Comparison of ENCODE assay signal across 14 cellular contexts in the genomic region with DNA sequence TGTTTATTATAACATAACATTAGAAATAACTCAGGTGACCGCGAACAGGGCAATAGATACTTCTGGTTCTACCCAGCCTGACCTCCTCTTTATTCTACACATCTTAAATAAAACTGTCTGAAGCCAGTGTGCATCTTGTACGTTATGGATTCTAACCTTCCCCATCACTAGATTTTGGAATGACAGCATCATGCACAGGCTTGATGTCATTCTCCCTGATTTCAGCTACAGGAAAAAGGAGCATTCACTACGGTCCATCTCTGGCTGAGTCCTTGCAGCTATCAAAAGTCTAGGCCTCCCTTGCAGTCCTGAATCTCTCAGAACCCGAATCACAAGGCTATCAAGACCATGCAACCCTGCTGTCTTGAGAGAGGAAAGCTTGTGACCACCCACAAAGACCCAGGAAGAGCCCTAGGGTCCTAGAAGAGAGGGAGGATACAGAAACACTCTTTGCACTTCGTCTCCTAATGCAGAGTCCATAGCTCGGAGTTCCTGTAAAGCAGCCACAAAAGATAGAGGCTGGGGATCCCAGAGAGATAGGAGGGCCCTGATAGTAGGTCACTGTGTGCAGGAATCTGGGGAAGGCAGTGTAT. TPM values are rescaled to one million over a fixed set of nuclear protein-coding genes. Genes with fewer than 3 reads are reported as not detected.
A peak's percentile ranks its signal among the peaks of the same experiment; 100 is the strongest.
DNase-seq lines count a peak whose midpoint lies in the region; ATAC-seq and TF ChIP-seq lines count a peak whose summit lies in the region.
"Had no signal": no experiment of that assay in that cellular context is flagged by ENCODE, and none has a peak within 500 bp of the region (broad histone marks: within the 10 kb centered on the region; RNA-seq: fewer than 3 reads in every experiment).

No MANE protein-coding gene starts in this region.

- H3K27ac Mint-ChIP-seq in T-helper 1 cell treated with Interleukin-12 subunit alpha and Interleukin-12 subunit beta and Interleukin-4 antibody, amounts not matched to agents 30 μg/mL and 1 μg/mL, for 36 hours, result peak overlapping the region; percentile 57

- intact Hi-C loops in spleen (cut with DNase I; ENCODE audit: low total_unique reads), result loop anchor here (5.0 kb wide), 1 partner anchor 55 kb away; no protein-coding TSS in a partner anchor

- TF ChIP-seq CTCF in HEK293 (tag by site-specific recombination; IDR thresholded peaks at IDR 0.05), result no peak
- no peak for TF ChIP-seq CTCF in coronary artery (IDR thresholded peaks at IDR 0.05)
- TF ChIP-seq CTCF in spleen (IDR thresholded peaks at IDR 0.05 in 8 of 11, conservative IDR thresholded peaks at IDR 0.05 in 3 of 11), result no peak

- peaks cover 45% of the 10 kb centered on the region for H3K4me1 Mint-ChIP-seq in T-helper 1 cell treated with Interleukin-12 subunit alpha and Interleukin-12 subunit beta and Interleukin-4 antibody, amounts not matched to agents 30 μg/mL and 1 μg/mL, for 36 hours (ENCODE audit: low read depth)

- no peaks in the 10 kb centered on the region for H3K9me3 Mint-ChIP-seq in T-helper 1 cell treated with Interleukin-12 subunit alpha and Interleukin-12 subunit beta and Interleukin-4 antibody, amounts not matched to agents 30 μg/mL and 1 μg/mL, for 36 hours

- CTCF ChIA-PET in HEK293 (lab: Yijun Ruan, JAX), result interaction anchor here (0.6 to 1.9 kb wide), 5 partner anchors 15 to 245 kb away, joined by 3 to 5 read pairs (median 3); no protein-coding TSS in a partner anchor

- no peak for ATAC-seq in GM21619 (IDR thresholded peaks at IDR 0.05; ENCODE audit: unreplicated experiment)

- no peak for TF ChIP-seq POLR2A in spleen (IDR thresholded peaks at IDR 0.05)

- no peaks in the 10 kb centered on the region for H3K9me3 ChIP-seq in HEK293 (ENCODE audit: control insufficient read depth, insufficient read depth, low read depth, low read length)
- no peaks in the 10 kb centered on the region for H3K9me3 ChIP-seq in spleen
- H3K9me3 ChIP-seq: prostate gland had no signal

- peak overlapping the region; percentile 89 for H3K4me3 Mint-ChIP-seq in T-helper 1 cell treated with Interleukin-12 subunit alpha and Interleukin-12 subunit beta and Interleukin-4 antibody, amounts not matched to agents 30 μg/mL and 1 μg/mL, for 36 hours

- POLR2A ChIA-PET in HEK293 (lab: Yijun Ruan, JAX), result no interaction called here

- WGBS in spleen, 5 donors, result 21 to 40% (median 31%) methylated on average over 7 of the region's 7 CpGs

- H3K36me3 ChIP-seq in HEK293 (ENCODE audit: control insufficient read depth in 2 of 2, insufficient read depth in 1 of 2, low read length in 2 of 2) (peaks cover 0 to 20% of the 10 kb centered on the region in 2 experiments; a peak in 1 of 3 replicates), spleen (peaks cover 2 to 43% (median 23%) of the 10 kb centered on the region in 6 donors)
- H3K36me3 ChIP-seq: prostate gland had no signal

- H3K4me3 ChIP-seq in HEK293 (ENCODE audit: low read depth, low read length) (no peak overlapping the region), coronary artery (peak overlapping the region; percentile 64), spleen (peak overlapping the region; percentile 27 to 76 (median 54))

- no peaks in the 10 kb centered on the region for H3K27me3 ChIP-seq in spleen (replicated peaks in 1 of 7)

- peaks cover 4% of the 10 kb centered on the region for H3K27me3 Mint-ChIP-seq in T-helper 1 cell treated with Interleukin-12 subunit alpha and Interleukin-12 subunit beta and Interleukin-4 antibody, amounts not matched to agents 30 μg/mL and 1 μg/mL, for 36 hours (ENCODE audit: low read depth)

- H3K36me3 Mint-ChIP-seq in T-helper 1 cell treated with Interleukin-12 subunit alpha and Interleukin-12 subunit beta and Interleukin-4 antibody, amounts not matched to agents 30 μg/mL and 1 μg/mL, for 36 hours (ENCODE audit: low read depth), result peaks cover 18% of the 10 kb centered on the region

- H3K27ac ChIP-seq in HEK293 (ENCODE audit: extremely low read depth, low read depth, low read length) (no peak overlapping the region), coronary artery (peak overlapping the region in 1 of 2 donors; percentile 76), spleen (peak overlapping the region; percentile 71 to 97 (median 94))
- H3K27ac ChIP-seq: 22Rv1 had no signal

- no peak for DNase-seq in T-helper 1 cell
- no peak for DNase-seq in coronary artery (ENCODE audit: low spot score)
- no peak for DNase-seq in spleen
- no peak for DNase-seq in NCI-H1694 (lab: John Stamatoyannopoulos, UW)
- DNase-seq in NCI-H1694 treated with DMSO at 0.1 percent for 48 hours (lab: John Stamatoyannopoulos, UW), result no peak
- DNase-seq: kidney glomerular epithelial cell; NCI-H1436 treated with DMSO at 0.1 percent for 48 hours; NK-92 treated with Interleukin-12 subunit alpha and Interleukin-12 subunit beta, amount 100 ng/mL, for 24 hours; T1000 had no signal

- H3K4me1 ChIP-seq in HEK293 (ENCODE audit: control insufficient read depth, insufficient read depth, low read length), result no peaks in the 10 kb centered on the region
- H3K4me1 ChIP-seq in spleen, result peaks cover 17 to 93% (median 68%) of the 10 kb centered on the region in 6 donors
- H3K4me1 ChIP-seq: prostate gland had no signal

TF ChIP-seq in HEK293, 187 proteins besides CTCF, POLR2A, EP300 and RAD21:
- TF ChIP-seq ZBTB6 (tag by site-specific recombination; IDR thresholded peaks at IDR 0.05) (no peak), ZBTB48 (tag by site-specific recombination; IDR thresholded peaks at IDR 0.05) (no peak), ZNF791 (tag by site-specific recombination; IDR thresholded peaks at IDR 0.05) (no peak), ZNF214 (tag by site-specific recombination; IDR thresholded peaks at IDR 0.05; ENCODE audit: borderline replicate concordance) (no peak), ZBTB17 (tag by site-specific recombination; IDR thresholded peaks at IDR 0.05) (0 out of 2 replicates have a peak, but pooled peaks have one; percentile 48)

RNA-seq across cellular contexts. Expression of gene HLA-DPA1, which starts 0.8 kb away (rescaled TPM):
- 100 to 1,000 TPM; 253 to 621 (median 517) TPM for total RNA-seq in spleen
- 100 to 1,000 TPM; 346 to 466 (median 352) TPM for polyA plus RNA-seq in spleen

RNA-seq across cellular contexts. Expression of gene HLA-DPB1, which starts 3.2 kb away (rescaled TPM):
- total RNA-seq in spleen, result 100 to 1,000 TPM; 209 to 647 (median 414) TPM
- polyA plus RNA-seq in spleen, result 100 to 1,000 TPM; 543 to 817 (median 574) TPM
